14 cellular contexts compared by ENCODE assay signal in genomic region chr1:172040466-172040865, GRCh38.
DNase-seq lines count a peak whose midpoint lies in the region; ATAC-seq, FAIRE-seq and TF ChIP-seq lines count a peak whose summit lies in the region.
"Had no signal": no experiment of that assay in that cellular context is flagged by ENCODE, and none has a peak within 500 bp of the region (broad histone marks: within the 10 kb centered on the region; RNA-seq: fewer than 3 reads in every experiment).

No MANE protein-coding gene starts in this region.

- peak; percentile 99 for FAIRE-seq in G401.6 (lab: Jason Lieb, UNC)
- FAIRE-seq: endometrium had no signal

- H3K23ac ChIP-seq in trophoblast cell (ENCODE audit: low read length) = no peak overlapping the region

- H4K12ac ChIP-seq in trophoblast cell (ENCODE audit: low read depth, low read length) = no peak overlapping the region

- H3K36me3 ChIP-seq in trophoblast cell (ENCODE audit: control insufficient read depth in 1 of 2, insufficient read depth in 2 of 2, low read length in 2 of 2) (no peaks in the 10 kb centered on the region), upper lobe of left lung (peaks cover 0 to 19% (median 2%) of the 10 kb centered on the region in 4 donors)
- H3K36me3 ChIP-seq: WERI-Rb-1 had no signal

- H2BK12ac ChIP-seq in trophoblast cell (ENCODE audit: low read length) = peak overlapping the region; percentile 11

- no peak for ATAC-seq in stimulated activated naive CD8-positive, alpha-beta T cell treated with anti-CD3 and anti-CD28 coated beads, Interleukin-15, amount 100 ng/mL, for 72 hours
- ATAC-seq in upper lobe of left lung (ENCODE audit: low FRiP score in 2 of 2) (no peak), HG03139 (IDR thresholded peaks at IDR 0.05; ENCODE audit: unreplicated experiment) (no peak)

- no peak overlapping the region for H3K18ac ChIP-seq in trophoblast cell (ENCODE audit: low read length)

- no peak overlapping the region for H3K14ac ChIP-seq in trophoblast cell (ENCODE audit: low read length)

- H2AK5ac ChIP-seq in trophoblast cell (ENCODE audit: low read length) = no peak overlapping the region

- TF ChIP-seq EP300 in upper lobe of left lung (IDR thresholded peaks at IDR 0.05) = no peak

- H3K4me3 ChIP-seq in epithelial cell of proximal tubule (ENCODE audit: low read depth, low read length) (no peak overlapping the region), trophoblast cell (ENCODE audit: low read depth, low read length) (no peak overlapping the region), upper lobe of left lung (no peak overlapping the region)

- H3K4me1 ChIP-seq in trophoblast cell (ENCODE audit: control insufficient read depth in 1 of 2, insufficient read depth in 2 of 2, low read length in 2 of 2) (peaks cover 3% of the 10 kb centered on the region in 2 experiments), upper lobe of left lung (no peaks in the 10 kb centered on the region)

- H3K4ac ChIP-seq in trophoblast cell (ENCODE audit: low read depth, low read length) = no peak overlapping the region

- H2AFZ ChIP-seq in trophoblast cell (ENCODE audit: insufficient read depth, low read length, poor library complexity) = no peak overlapping the region

- peaks cover 6 to 9% of the 10 kb centered on the region in 2 donors for H3K9me3 Mint-ChIP-seq in stimulated activated naive CD8-positive, alpha-beta T cell treated with anti-CD3 and anti-CD28 coated beads, Interleukin-15, amount 100 ng/mL, for 72 hours

- peak; percentile 84 for DNase-seq in RWPE1 (ENCODE audit: low spot score)
- DNase-seq in epithelial cell of proximal tubule (ENCODE audit: low read depth) = peak; percentile 23
- peak; percentile 17 to 51 for DNase-seq in trophoblast cell
- DNase-seq in stimulated activated naive CD8-positive, alpha-beta T cell treated with anti-CD3 and anti-CD28 coated beads, Interleukin-15, amount 100 ng/mL, for 72 hours = no peak
- DNase-seq in stimulated activated CD4-positive, alpha-beta T cell treated with anti-CD3 and anti-CD28 coated beads, Interleukin-1b, Interleukin-23, amount 100 ng/mL, for 48 hours = no peak
- DNase-seq in upper lobe of left lung = no peak
- DNase-seq: CD4-positive, alpha-beta memory T cell; NCI-H510A treated with DMSO at 0.1 percent for 48 hours; retina; SHP77; WERI-Rb-1 had no signal

- H3K9me3 ChIP-seq in trophoblast cell (ENCODE audit: insufficient read depth, low read depth, low read length) (no peaks in the 10 kb centered on the region), upper lobe of left lung (no peaks in the 10 kb centered on the region)

- H2BK5ac ChIP-seq in trophoblast cell (ENCODE audit: low read depth, low read length, poor library complexity) = peak overlapping the region; percentile 6

- H3K27ac ChIP-seq in RWPE1 (no peak overlapping the region; the same call in 1 of the 2 replicates), trophoblast cell (ENCODE audit: low read depth, low read length) (no peak overlapping the region), upper lobe of left lung (no peak overlapping the region)
- H3K27ac ChIP-seq: WERI-Rb-1 had no signal

- no peak for TF ChIP-seq POLR2A in upper lobe of left lung (IDR thresholded peaks at IDR 0.05)

- H3K27me3 ChIP-seq in trophoblast cell (ENCODE audit: insufficient read depth, low read length) (no peaks in the 10 kb centered on the region), upper lobe of left lung (no peaks in the 10 kb centered on the region)

- H2BK120ac ChIP-seq in trophoblast cell (ENCODE audit: insufficient read depth, low read length, poor library complexity) = peak overlapping the region; percentile 5

- POLR2A ChIA-PET in RWPE1 (lab: Yijun Ruan, JAX; ENCODE audit: low non-redundant PET) = no interaction called here

- peak overlapping the region; percentile 52 for H4K91ac ChIP-seq in trophoblast cell (ENCODE audit: low read depth, low read length)

- no peak for TF ChIP-seq CTCF in RWPE1 (conservative IDR thresholded peaks at IDR 0.05; ENCODE audit: low read depth)
- no peak for TF ChIP-seq CTCF in epithelial cell of proximal tubule (conservative IDR thresholded peaks at IDR 0.05; ENCODE audit: low read depth, low read length)
- TF ChIP-seq CTCF in upper lobe of left lung (IDR thresholded peaks at IDR 0.05) = no peak

- no peaks in the 10 kb centered on the region for H3K27me3 Mint-ChIP-seq in stimulated activated naive CD8-positive, alpha-beta T cell treated with anti-CD3 and anti-CD28 coated beads, Interleukin-15, amount 100 ng/mL, for 72 hours
- H3K27me3 Mint-ChIP-seq: CD4-positive, alpha-beta memory T cell had no signal

- H3K4me1 Mint-ChIP-seq in stimulated activated naive CD8-positive, alpha-beta T cell treated with anti-CD3 and anti-CD28 coated beads, Interleukin-15, amount 100 ng/mL, for 72 hours = peaks cover 9% of the 10 kb centered on the region

- no CpG with 5 or more reads among the region's 5 CpGs for WGBS in trophoblast cell (ENCODE audit: extremely low coverage, insufficient coverage, insufficient read length)
- 88 to 92% methylated on average over 5 of the region's 5 CpGs for WGBS in upper lobe of left lung, 2 donors

- H4K8ac ChIP-seq in trophoblast cell (ENCODE audit: low read depth, low read length) = no peak overlapping the region

- H3K79me2 ChIP-seq in trophoblast cell (ENCODE audit: control insufficient read depth, insufficient read depth, low read length, poor library complexity) = no peaks in the 10 kb centered on the region

- H3K9ac ChIP-seq in trophoblast cell (ENCODE audit: low read length) = no peak overlapping the region

- H3K4me2 ChIP-seq in trophoblast cell (ENCODE audit: low read length) = no peak overlapping the region

- no peaks in the 10 kb centered on the region for H3K79me1 ChIP-seq in trophoblast cell (ENCODE audit: low read length)

- H3K27ac Mint-ChIP-seq in stimulated activated naive CD8-positive, alpha-beta T cell treated with anti-CD3 and anti-CD28 coated beads, Interleukin-15, amount 100 ng/mL, for 72 hours = peak overlapping the region in 1 of 2 donors; percentile 68
- H3K27ac Mint-ChIP-seq: CD4-positive, alpha-beta memory T cell had no signal

- no peak overlapping the region for H3K4me3 Mint-ChIP-seq in stimulated activated naive CD8-positive, alpha-beta T cell treated with anti-CD3 and anti-CD28 coated beads, Interleukin-15, amount 100 ng/mL, for 72 hours

- CTCF ChIA-PET in RWPE1 (lab: Yijun Ruan, JAX) = interaction anchor here (0.6 to 1.3 kb wide), 2 partner anchors 13 to 38 kb away, joined by 3 to 4 read pairs; no protein-coding TSS in a partner anchor

Comparison
In these comparisons a context has a peak if more than half of its experiments do, and no peak if none do; other contexts are left out.
1. DNase-seq: peak in RWPE1 (single experiment), epithelial cell of proximal tubule (single experiment) and trophoblast cell (2 of 2); none in stimulated activated naive CD8-positive, alpha-beta T cell treated with anti-CD3 and anti-CD28 coated beads, Interleukin-15, amount 100 ng/mL, for 72 hours (0 of 2), stimulated activated CD4-positive, alpha-beta T cell treated with anti-CD3 and anti-CD28 coated beads, Interleukin-1b, Interleukin-23, amount 100 ng/mL, for 48 hours (single experiment) and upper lobe of left lung (0 of 2).